In genomic region chr19:3350014-3350663, GRCh38 we compare ENCODE assay signal across 18 cellular contexts. TPM values are rescaled to one million over a fixed set of nuclear protein-coding genes. Genes with fewer than 3 reads are reported as not detected.
DNase-seq lines count a peak whose midpoint lies in the region; ATAC-seq, FAIRE-seq and TF ChIP-seq lines count a peak whose summit lies in the region.
"Had no signal": no experiment of that assay in that cellular context is flagged by ENCODE, and none has a peak within 500 bp of the region (broad histone marks: within the 10 kb centered on the region; RNA-seq: fewer than 3 reads in every experiment).

No MANE protein-coding gene starts in this region.

- no peak overlapping the region for H2BK5ac ChIP-seq in neuronal stem cell (ENCODE audit: low read length)

- no peak overlapping the region for H2BK120ac ChIP-seq in neuronal stem cell (ENCODE audit: low read depth, low read length)

- 71% methylated on average over 9 of the region's 9 CpGs for WGBS in right cardiac atrium
- 12% methylated on average over 9 of the region's 9 CpGs for WGBS in HepG2 (ENCODE audit: low lambda C conversion rate)
- WGBS in neuronal stem cell (ENCODE audit: extremely low coverage in 2 of 2, insufficient read length in 2 of 2, insufficient replicate concordance in 1 of 2), 2 donors = no CpG with 5 or more reads among the region's 9 CpGs

- DNase-seq in right cardiac atrium (peak in 2 of 3 donors; percentile 3), cardiac septum (ENCODE audit: low spot score) (no peak), choroid plexus epithelial cell (ENCODE audit: low read depth) (peak; percentile 49), HepG2 (ENCODE audit: low spot score) (peak; percentile 42), neuronal stem cell (ENCODE audit: low spot score) (no peak), SW480 (ENCODE audit: low spot score) (no peak)
- DNase-seq in stimulated activated naive CD8-positive, alpha-beta T cell treated with anti-CD3 and anti-CD28 coated beads, Interleukin-15, amount 100 ng/mL, for 72 hours = no peak
- DNase-seq: activated CD4-positive, CD25-positive, alpha-beta regulatory T cell; Karpas-422; NCI-H2081 treated with DMSO at 0.1 percent for 48 hours; PC-9; T-cell had no signal

- H4K91ac ChIP-seq in neuronal stem cell (ENCODE audit: low read depth, low read length, poor library complexity) = no peak overlapping the region

- no peak overlapping the region for H2AK5ac ChIP-seq in neuronal stem cell (ENCODE audit: low read depth, low read length)

- no peaks in the 10 kb centered on the region for H3K36me3 ChIP-seq in HepG2 (replicated peaks in 1 of 2; ENCODE audit: control insufficient read depth in 1 of 2, insufficient read depth in 2 of 2, low read length in 2 of 2)
- no peaks in the 10 kb centered on the region for H3K36me3 ChIP-seq in neuronal stem cell (replicated peaks in 1 of 2; ENCODE audit: control insufficient read depth in 2 of 2, insufficient read depth in 2 of 2, low read length in 2 of 2)
- H3K36me3 ChIP-seq: neutrophil had no signal

- H3K9ac ChIP-seq in HepG2 (ENCODE audit: insufficient read depth, low read depth, low read length) (no peak overlapping the region), neuronal stem cell (ENCODE audit: low read depth, low read length, poor library complexity) (no peak overlapping the region)

- H3K23ac ChIP-seq in neuronal stem cell (ENCODE audit: low read depth, low read length, poor library complexity) = no peak overlapping the region

- H3K4me1 ChIP-seq in right cardiac atrium (ENCODE audit: control insufficient read depth, insufficient read depth, low read length) (peaks cover 6% of the 10 kb centered on the region), HepG2 (ENCODE audit: insufficient read depth, low read length) (peaks cover 59% of the 10 kb centered on the region), neuronal stem cell (ENCODE audit: control insufficient read depth in 2 of 2, insufficient read depth in 1 of 2, low read depth in 1 of 2, low read length in 2 of 2) (no peaks in the 10 kb centered on the region)

- no peak overlapping the region for H3K4ac ChIP-seq in neuronal stem cell (ENCODE audit: low read length)

- H3K27me3 Mint-ChIP-seq in stimulated activated naive CD8-positive, alpha-beta T cell treated with anti-CD3 and anti-CD28 coated beads, Interleukin-15, amount 100 ng/mL, for 72 hours = no peaks in the 10 kb centered on the region
- H3K27me3 Mint-ChIP-seq: activated naive CD4-positive, alpha-beta T cell treated with anti-CD3 and anti-CD28 coated beads, Interleukin-2, amount 50 U/mL, for 24 hours; central memory CD8-positive, alpha-beta T cell; T-cell had no signal

- H3K4me2 ChIP-seq in HepG2 (ENCODE audit: low read depth, low read length) (peak overlapping the region; percentile 39), neuronal stem cell (ENCODE audit: insufficient read depth, low read length, poor library complexity, severe bottlenecking) (no peak overlapping the region)
- H3K4me2 ChIP-seq: PC-9, smooth muscle cell had no signal

- intact Hi-C loops in right cardiac atrium (cut with DNase I) (no loop called here), cardiac septum (cut with DNase I) (no loop called here), HepG2 (cut with micrococcal nuclease; ENCODE audit: unreplicated experiment) (no loop called here)

- no peak overlapping the region for H3K14ac ChIP-seq in neuronal stem cell (ENCODE audit: low read length)

- no peak overlapping the region for H3K18ac ChIP-seq in neuronal stem cell (ENCODE audit: low read length)

- no peak for TF ChIP-seq RAD21 in HepG2 (CRISPR knock-in tag; IDR thresholded peaks at IDR 0.05)

- H3K27ac Mint-ChIP-seq in stimulated activated naive CD8-positive, alpha-beta T cell treated with anti-CD3 and anti-CD28 coated beads, Interleukin-15, amount 100 ng/mL, for 72 hours = no peak overlapping the region
- H3K27ac Mint-ChIP-seq: activated naive CD4-positive, alpha-beta T cell treated with anti-CD3 and anti-CD28 coated beads, Interleukin-2, amount 50 U/mL, for 24 hours; memory B cell; T-cell had no signal

- H2BK12ac ChIP-seq in neuronal stem cell (ENCODE audit: low read length) = no peak overlapping the region

- TF ChIP-seq POLR2A in HepG2 (IDR thresholded peaks at IDR 0.05; ENCODE audit: insufficient read depth in 1 of 2, low read depth in 2 of 2, low read length in 2 of 2) = no peak

- no peak for TF ChIP-seq EP300 in HepG2 (IDR thresholded peaks at IDR 0.05; ENCODE audit: low read depth in 2 of 2, low read length in 2 of 2)
- no peak for TF ChIP-seq EP300 in HepG2 (CRISPR knock-in tag; IDR thresholded peaks at IDR 0.05; ENCODE audit: borderline replicate concordance)

- no peak for FAIRE-seq in HepG2 (lab: Jason Lieb, UNC)

- POLR2A ChIA-PET in HepG2 (lab: Yijun Ruan, JAX) = interaction anchor here (0.7 kb wide), 1 partner anchor 13 kb away, joined by 3 read pairs; no protein-coding TSS in a partner anchor

- H3K79me1 ChIP-seq in neuronal stem cell (ENCODE audit: low read depth, low read length) = no peaks in the 10 kb centered on the region

- H2AFZ ChIP-seq in HepG2 (ENCODE audit: low read length) (no peak overlapping the region), neuronal stem cell (ENCODE audit: low read length) (no peak overlapping the region)
- H2AFZ ChIP-seq: PC-9 had no signal

- CTCF ChIA-PET in HepG2 (lab: Yijun Ruan, JAX; ENCODE audit: low intra/inter-chr PET ratio, low total read pairs) = no interaction called here

- H4K20me1 ChIP-seq in HepG2 (ENCODE audit: insufficient read depth, low read length) = no peaks in the 10 kb centered on the region

- H3K27me3 ChIP-seq in right cardiac atrium (ENCODE audit: control insufficient read depth, insufficient read depth) (no peaks in the 10 kb centered on the region), HepG2 (ENCODE audit: control insufficient read depth in 1 of 2, insufficient read depth in 2 of 2, low read length in 2 of 2) (peaks cover 1 to 8% of the 10 kb centered on the region in 2 experiments; a peak in 3 of 5 replicates), neuronal stem cell (ENCODE audit: control insufficient read depth in 3 of 3, insufficient read depth in 3 of 3, low read depth in 1 of 3, low read length in 3 of 3) (peaks cover 0 to 24% (median 11%) of the 10 kb centered on the region in 3 experiments)
- H3K27me3 ChIP-seq: neutrophil had no signal

- in situ Hi-C loops in HepG2 (cut with HindIII; ENCODE audit: extremely low pct_ligation_motif_present, low pct_unique_long_range_greater_than_20kb) = no loop called here

- H3K4me1 Mint-ChIP-seq in stimulated activated naive CD8-positive, alpha-beta T cell treated with anti-CD3 and anti-CD28 coated beads, Interleukin-15, amount 100 ng/mL, for 72 hours = no peaks in the 10 kb centered on the region
- H3K4me1 Mint-ChIP-seq: activated naive CD4-positive, alpha-beta T cell treated with anti-CD3 and anti-CD28 coated beads, Interleukin-2, amount 50 U/mL, for 24 hours; central memory CD8-positive, alpha-beta T cell; memory B cell; T-cell had no signal

- no TSS peak for BruUV-seq in HepG2 (replicated peaks; lab: Mats Ljungman, UMichigan)

- no peaks in the 10 kb centered on the region for H3K79me2 ChIP-seq in HepG2 (ENCODE audit: insufficient read depth, low read length)

- H3K4me3 ChIP-seq in right cardiac atrium (ENCODE audit: low read length) (no peak overlapping the region), choroid plexus epithelial cell (ENCODE audit: low read depth, low read length) (no peak overlapping the region), HepG2 (replicated peaks in 1 of 3; ENCODE audit: insufficient read depth in 1 of 3, low read depth in 2 of 3, low read length in 3 of 3) (no peak overlapping the region), neuronal stem cell (ENCODE audit: low read length in 2 of 2) (no peak overlapping the region)
- H3K4me3 ChIP-seq: PC-9, smooth muscle cell had no signal

- no peak for ATAC-seq in right cardiac atrium
- ATAC-seq in HepG2 = no peak; the same call in 2 of the 3 replicates
- ATAC-seq in stimulated activated naive CD8-positive, alpha-beta T cell treated with anti-CD3 and anti-CD28 coated beads, Interleukin-15, amount 100 ng/mL, for 72 hours = no peak
- no peak for ATAC-seq in HG03095 (IDR thresholded peaks at IDR 0.05; ENCODE audit: unreplicated experiment)
- ATAC-seq: T-cell had no signal

- TF ChIP-seq CTCF in choroid plexus epithelial cell (conservative IDR thresholded peaks at IDR 0.05; ENCODE audit: low read depth, low read length) (no peak), HepG2 (CRISPR knock-in tag; IDR thresholded peaks at IDR 0.05) (no peak)

- H3K4me3 Mint-ChIP-seq in stimulated activated naive CD8-positive, alpha-beta T cell treated with anti-CD3 and anti-CD28 coated beads, Interleukin-15, amount 100 ng/mL, for 72 hours = no peak overlapping the region
- H3K4me3 Mint-ChIP-seq: activated naive CD4-positive, alpha-beta T cell treated with anti-CD3 and anti-CD28 coated beads, Interleukin-2, amount 50 U/mL, for 24 hours; central memory CD8-positive, alpha-beta T cell; memory B cell; T-cell had no signal

- H3K9me3 ChIP-seq in right cardiac atrium (ENCODE audit: control insufficient read depth, low read length) = no peaks in the 10 kb centered on the region
- no peaks in the 10 kb centered on the region for H3K9me3 ChIP-seq in HepG2 (ENCODE audit: low read length)
- H3K9me3 ChIP-seq in neuronal stem cell (replicated peaks in 1 of 2; ENCODE audit: control insufficient read depth in 2 of 2, insufficient read depth in 1 of 2, low read depth in 1 of 2, low read length in 2 of 2) = no peaks in the 10 kb centered on the region
- H3K9me3 ChIP-seq: neutrophil had no signal

- H4K8ac ChIP-seq in neuronal stem cell (ENCODE audit: low read depth, low read length) = no peak overlapping the region

- H3K9me3 Mint-ChIP-seq in stimulated activated naive CD8-positive, alpha-beta T cell treated with anti-CD3 and anti-CD28 coated beads, Interleukin-15, amount 100 ng/mL, for 72 hours = no peaks in the 10 kb centered on the region
- H3K9me3 Mint-ChIP-seq: activated naive CD4-positive, alpha-beta T cell treated with anti-CD3 and anti-CD28 coated beads, Interleukin-2, amount 50 U/mL, for 24 hours; central memory CD8-positive, alpha-beta T cell had no signal

- no peak overlapping the region for H2BK15ac ChIP-seq in neuronal stem cell (ENCODE audit: low read length)

- H3K27ac ChIP-seq in right cardiac atrium (ENCODE audit: low read length) = no peak overlapping the region
- H3K27ac ChIP-seq in HepG2 (ENCODE audit: extremely low read length, insufficient read depth, low read length) = no peak overlapping the region
- H3K27ac ChIP-seq in neuronal stem cell (replicated peaks; ENCODE audit: low read length) = no peak overlapping the region
- H3K27ac ChIP-seq: neutrophil, PC-9 had no signal

RNA-seq across cellular contexts. Expression of gene NFIC, which starts 16.2 kb away (rescaled TPM):
- total RNA-seq in right cardiac atrium = 100 to 1,000 TPM; 175 to 223 (median 188) TPM
- 186 TPM for polyA plus RNA-seq in right cardiac atrium
- total RNA-seq in cardiac septum = 178 TPM
- total RNA-seq in HepG2 (2016; rRNA removed; fragmentation: Illumina TruSeq; extraction: Trizol) = 2.5 and 2.9 TPM in 2 replicates
- 2.9 and 3.0 TPM in 2 replicates for total RNA-seq in HepG2 (2016; cell fraction: cytosol; rRNA removed; fragmentation: Illumina TruSeq; extraction: Trizol; ENCODE audit: low read depth)
- total RNA-seq in HepG2 (2016; cell fraction: insoluble cytoplasmic fraction; rRNA removed; fragmentation: Illumina TruSeq; extraction: Trizol) = 3.0 and 3.2 TPM in 2 replicates
- 2.5 and 2.9 TPM in 2 replicates for total RNA-seq in HepG2 (2016; cell fraction: membrane; rRNA removed; fragmentation: Illumina TruSeq; extraction: Trizol)
- 3.8 and 5.6 TPM in 2 replicates for total RNA-seq in HepG2 (2016; cell fraction: nucleus; rRNA removed; fragmentation: Illumina TruSeq; extraction: Trizol)
- 1.3 and 1.6 TPM in 2 replicates for polyA plus RNA-seq in HepG2 (2011; rRNA removed)
- 0.71 and 0.79 TPM in 2 replicates for polyA plus RNA-seq in HepG2 (2011; cell fraction: cytosol; rRNA removed)
- 5.1 and 8.1 TPM in 2 replicates for polyA plus RNA-seq in HepG2 (2011; cell fraction: nucleus; rRNA removed)
- 5.9 and 8.4 TPM in 2 replicates for polyA plus RNA-seq in HepG2 (2012)
- polyA plus RNA-seq in HepG2 (2016; cell fraction: cytosol; fragmentation: Illumina TruSeq; extraction: Trizol; ENCODE audit: low read depth) = 1.1 and 1.4 TPM in 2 replicates
- polyA plus RNA-seq in HepG2 (2016; cell fraction: insoluble cytoplasmic fraction; fragmentation: Illumina TruSeq; extraction: Trizol; ENCODE audit: low read depth) = 8.2 and 9.6 TPM in 2 replicates
- 4.6 and 4.8 TPM in 2 replicates for polyA plus RNA-seq in HepG2 (2016; cell fraction: membrane; fragmentation: Illumina TruSeq; extraction: Trizol; ENCODE audit: low read depth)
- 7.4 and 9.8 TPM in 2 replicates for polyA plus RNA-seq in HepG2 (2016; cell fraction: nucleus; fragmentation: Illumina TruSeq; extraction: Trizol; ENCODE audit: insufficient read depth, low read depth)
- polyA minus RNA-seq in HepG2 (2011; rRNA and poly(A)+ RNA removed; ENCODE audit: low replicate concordance) = 5.3 and 16.7 TPM in 2 replicates
- 5.2 and 5.4 TPM in 2 replicates for polyA minus RNA-seq in HepG2 (2011; cell fraction: cytosol; rRNA and poly(A)+ RNA removed)
- polyA minus RNA-seq in HepG2 (2011; cell fraction: nucleus; rRNA and poly(A)+ RNA removed) = 5.1 and 5.3 TPM in 2 replicates
- 4.0 TPM for polyA plus RNA-seq in neuronal stem cell (2013, experiment 1 of 2)
- 4.5 TPM for polyA plus RNA-seq in neuronal stem cell (2013, experiment 2 of 2)

Comparison
In these comparisons a context has a peak if more than half of its experiments do, and no peak if none do; other contexts are left out.
1. DNase-seq: peak in right cardiac atrium (2 of 3), choroid plexus epithelial cell (single experiment) and HepG2 (single experiment); none in cardiac septum (single experiment), stimulated activated naive CD8-positive, alpha-beta T cell treated with anti-CD3 and anti-CD28 coated beads, Interleukin-15, amount 100 ng/mL, for 72 hours (0 of 2), neuronal stem cell (single experiment) and SW480 (single experiment).
2. RNA of gene NFIC, which starts 16.2 kb away (total RNA-seq): 175 to 223 TPM in right cardiac atrium and 178 TPM in cardiac septum (single experiment); 2.5 to 5.6 TPM in HepG2; every median in the first group is over 10 times any median in the second.